In the genomic region with DNA sequence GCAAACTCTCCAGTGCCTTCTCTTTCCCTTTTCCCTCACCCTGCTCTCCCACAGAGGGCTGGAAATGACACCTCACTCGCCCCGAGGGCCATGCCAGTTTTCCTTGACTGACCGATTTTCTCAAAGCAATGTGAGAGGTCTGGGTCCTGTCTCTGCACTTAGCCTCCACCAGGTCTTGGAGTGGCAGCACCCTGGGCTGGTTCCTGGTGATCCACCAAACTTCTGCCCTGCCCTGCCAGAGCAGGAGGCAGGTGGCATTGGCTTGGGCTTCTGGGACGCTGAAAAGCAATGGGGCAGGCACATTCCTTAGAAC, we compare ENCODE assay signal across 8 cellular contexts.
A peak's percentile ranks its signal among the peaks of the same experiment; 100 is the strongest.
DNase-seq lines count a peak whose midpoint lies in the region; ATAC-seq, FAIRE-seq and TF ChIP-seq lines count a peak whose summit lies in the region.

No MANE protein-coding gene starts in this region.

- no peak for DNase-seq in activated CD8-positive, alpha-beta memory T cell treated with anti-CD3 and anti-CD28 coated beads, Interleukin-2, amount 10 ng/mL, durations not matched to agents 7 days and 5 days
- no peak for DNase-seq in activated CD8-positive, alpha-beta memory T cell treated with anti-CD3 and anti-CD28 coated beads, Interleukin-2, amount 50 U/mL, for 4 hours
- DNase-seq in left lung (no peak), testis (no peak), H54 (ENCODE audit: insufficient read length, low spot score) (no peak)

- FAIRE-seq in H54 (lab: Jason Lieb, UNC), result no peak

- H3K4me1 ChIP-seq in left lung, result peaks cover 13 to 69% of the 10 kb centered on the region in 2 donors
- peaks cover 8% of the 10 kb centered on the region for H3K4me1 ChIP-seq in testis

- TF ChIP-seq CTCF in left lung (IDR thresholded peaks at IDR 0.05) (no peak), testis (IDR thresholded peaks at IDR 0.05) (no peak)

- H3K27me3 ChIP-seq in left lung (peaks cover 0 to 31% of the 10 kb centered on the region in 2 donors), testis (no peaks in the 10 kb centered on the region)

- peak overlapping the region; percentile 81 for H3K27ac Mint-ChIP-seq in activated CD8-positive, alpha-beta memory T cell treated with anti-CD3 and anti-CD28 coated beads, Interleukin-2, amount 10 ng/mL, durations not matched to agents 7 days and 5 days
- peak overlapping the region; percentile 72 for H3K27ac Mint-ChIP-seq in activated naive CD8-positive, alpha-beta T cell

- peaks cover 60% of the 10 kb centered on the region for H3K4me1 Mint-ChIP-seq in activated CD8-positive, alpha-beta memory T cell treated with anti-CD3 and anti-CD28 coated beads, Interleukin-2, amount 10 ng/mL, durations not matched to agents 7 days and 5 days
- peaks cover 61% of the 10 kb centered on the region for H3K4me1 Mint-ChIP-seq in activated naive CD8-positive, alpha-beta T cell (ENCODE audit: low read depth)

- no peak for ATAC-seq in activated CD8-positive, alpha-beta memory T cell treated with anti-CD3 and anti-CD28 coated beads, Interleukin-2, amount 10 ng/mL, durations not matched to agents 7 days and 5 days
- ATAC-seq in left lung, result no peak
- no peak for ATAC-seq in HG03159 (IDR thresholded peaks at IDR 0.05; ENCODE audit: unreplicated experiment)
- ATAC-seq in HG03521 (IDR thresholded peaks at IDR 0.05; ENCODE audit: unreplicated experiment), result no peak

- H3K4me3 ChIP-seq in left lung (peak overlapping the region; percentile 47 to 69), testis (peak overlapping the region; percentile 57 to 64)

- TF ChIP-seq POLR2A in testis (IDR thresholded peaks at IDR 0.05) (no peak), H54 (IDR thresholded peaks at IDR 0.05; ENCODE audit: low read depth, low read length) (no peak)

- H3K9me3 ChIP-seq in left lung, result no peaks in the 10 kb centered on the region
- no peaks in the 10 kb centered on the region for H3K9me3 ChIP-seq in testis

- peak overlapping the region; percentile 78 to 81 for H3K27ac ChIP-seq in left lung
- H3K27ac ChIP-seq in testis, result no peak overlapping the region

- H3K36me3 ChIP-seq in left lung (no peaks in the 10 kb centered on the region), testis (ENCODE audit: low read depth, missing control alignments) (no peaks in the 10 kb centered on the region)

- peak overlapping the region; percentile 84 for H3K4me3 Mint-ChIP-seq in activated CD8-positive, alpha-beta memory T cell treated with anti-CD3 and anti-CD28 coated beads, Interleukin-2, amount 10 ng/mL, durations not matched to agents 7 days and 5 days
- H3K4me3 Mint-ChIP-seq in activated naive CD8-positive, alpha-beta T cell, result peak overlapping the region; percentile 90

- 25 to 35% methylated on average over 4 of the region's 4 CpGs for WGBS in testis, 2 donors

- H3K27me3 Mint-ChIP-seq in activated CD8-positive, alpha-beta memory T cell treated with anti-CD3 and anti-CD28 coated beads, Interleukin-2, amount 10 ng/mL, durations not matched to agents 7 days and 5 days, result no peaks in the 10 kb centered on the region
- H3K27me3 Mint-ChIP-seq in activated naive CD8-positive, alpha-beta T cell, result no peaks in the 10 kb centered on the region

- CTCF ChIA-PET in activated CD8-positive, alpha-beta memory T cell treated with anti-CD3 and anti-CD28 coated beads, Interleukin-2, amount 10 ng/mL, durations not matched to agents 7 days and 5 days (lab: Charles Lee), result interaction anchor here (1.0 to 2.1 kb wide), 5 partner anchors 10 to 35 kb away, joined by 3 to 26 read pairs (median 4); no protein-coding TSS in a partner anchor

- intact Hi-C loops in left lung (cut with DNase I), result no loop called here
- intact Hi-C loops in testis (cut with DNase I; ENCODE audit: low total_unique reads), result no loop called here

- H3K36me3 Mint-ChIP-seq in activated CD8-positive, alpha-beta memory T cell treated with anti-CD3 and anti-CD28 coated beads, Interleukin-2, amount 10 ng/mL, durations not matched to agents 7 days and 5 days, result peaks cover 1% of the 10 kb centered on the region
- no peaks in the 10 kb centered on the region for H3K36me3 Mint-ChIP-seq in activated naive CD8-positive, alpha-beta T cell

- H3K9me3 Mint-ChIP-seq in activated CD8-positive, alpha-beta memory T cell treated with anti-CD3 and anti-CD28 coated beads, Interleukin-2, amount 10 ng/mL, durations not matched to agents 7 days and 5 days (ENCODE audit: low read depth), result no peaks in the 10 kb centered on the region
- H3K9me3 Mint-ChIP-seq in activated naive CD8-positive, alpha-beta T cell (ENCODE audit: low read depth), result no peaks in the 10 kb centered on the region

Comparison
In these comparisons a context has a peak if more than half of its experiments do, and no peak if none do; other contexts are left out.
1. H3K27ac ChIP-seq: peak in left lung (2 of 2); none in testis (0 of 2).